ENCODE assay signal across 8 cellular contexts in genomic region chr1:27671964-27672749, GRCh38. TPM values are rescaled to one million over a fixed set of nuclear protein-coding genes. Genes with fewer than 3 reads are reported as not detected.
DNase-seq lines count a peak whose midpoint lies in the region; ATAC-seq and TF ChIP-seq lines count a peak whose summit lies in the region.

A gene with protein sequence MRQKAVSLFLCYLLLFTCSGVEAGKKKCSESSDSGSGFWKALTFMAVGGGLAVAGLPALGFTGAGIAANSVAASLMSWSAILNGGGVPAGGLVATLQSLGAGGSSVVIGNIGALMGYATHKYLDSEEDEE (minus strand): TSS chr1:27672192. CDS start chr1:27669314, 2,878 bp downstream.

- POLR2A ChIA-PET in PC-9 (lab: Charles Lee; ENCODE audit: unreplicated experiment) = interaction anchor here (0.7 to 1.1 kb wide), 3 partner anchors 53 to 1150 kb away, joined by 4 to 7 read pairs (median 7); no protein-coding TSS in a partner anchor

- CTCF ChIA-PET in PC-9 (lab: Charles Lee) = interaction anchor here (0.6 to 1.7 kb wide), 5 partner anchors 14 to 116 kb away, joined by 3 to 14 read pairs (median 9); partner anchors contain the start of genes FAM76A and STX12

- no peaks in the 10 kb centered on the region for H3K36me3 ChIP-seq in PC-9 (ENCODE audit: low read depth)

- H3K9me2 ChIP-seq in PC-9 (ENCODE audit: insufficient read depth) = no peaks in the 10 kb centered on the region

- no peaks in the 10 kb centered on the region for H4K20me1 ChIP-seq in PC-9 (ENCODE audit: insufficient read depth)

- ATAC-seq in GM21515 (IDR thresholded peaks at IDR 0.05; ENCODE audit: unreplicated experiment) (peak; percentile 85), esophagus mucosa (peak; percentile 88)
- ATAC-seq in activated T-cell treated with anti-CD3 and anti-CD28 coated beads, Interleukin-2, amount 50 U/mL, for 4 hours = peak; percentile 90 to 94
- peak; percentile 95 for ATAC-seq in stimulated activated memory B cell treated with anti-CD40 and anti-IgM and Interleukin-4, amounts not matched to agents 10 μg/mL and 1 μg/mL and 100 μg/mL, for 72 hours

- TF ChIP-seq CTCF in PC-9 (conservative IDR thresholded peaks at IDR 0.05) = no peak

- peak; percentile 94 for DNase-seq in DMS114 treated with DMSO at 0.1 percent for 48 hours (lab: John Stamatoyannopoulos, UW; ENCODE audit: unreplicated experiment)
- peak; percentile 96 for DNase-seq in KBM-7
- peak; percentile 77 to 85 for DNase-seq in PC-9
- peak; percentile 61 for DNase-seq in activated T-cell treated with anti-CD3 and anti-CD28 coated beads, Interleukin-2, amount 50 U/mL, for 4 hours
- peak; percentile 98 for DNase-seq in myocyte (ENCODE audit: low read depth)

- no peaks in the 10 kb centered on the region for H3K9me3 Mint-ChIP-seq in activated T-cell treated with anti-CD3 and anti-CD28 coated beads, Interleukin-2, amount 50 U/mL, for 4 hours
- no peaks in the 10 kb centered on the region for H3K9me3 Mint-ChIP-seq in stimulated activated memory B cell treated with anti-CD40 and anti-IgM and Interleukin-4, amounts not matched to agents 10 μg/mL and 1 μg/mL and 100 μg/mL, for 72 hours

- peak within 1 kb of the TSS; percentile 94 for H3K27ac Mint-ChIP-seq in stimulated activated memory B cell treated with anti-CD40 and anti-IgM and Interleukin-4, amounts not matched to agents 10 μg/mL and 1 μg/mL and 100 μg/mL, for 72 hours

- H3K27me3 Mint-ChIP-seq in activated T-cell treated with anti-CD3 and anti-CD28 coated beads, Interleukin-2, amount 50 U/mL, for 4 hours (ENCODE audit: low read depth) = no peaks in the 10 kb centered on the region
- no peaks in the 10 kb centered on the region for H3K27me3 Mint-ChIP-seq in stimulated activated memory B cell treated with anti-CD40 and anti-IgM and Interleukin-4, amounts not matched to agents 10 μg/mL and 1 μg/mL and 100 μg/mL, for 72 hours

- peak within 1 kb of the TSS; percentile 87 for H3K4me3 Mint-ChIP-seq in activated T-cell treated with anti-CD3 and anti-CD28 coated beads, Interleukin-2, amount 50 U/mL, for 4 hours
- peak within 1 kb of the TSS; percentile 98 for H3K4me3 Mint-ChIP-seq in stimulated activated memory B cell treated with anti-CD40 and anti-IgM and Interleukin-4, amounts not matched to agents 10 μg/mL and 1 μg/mL and 100 μg/mL, for 72 hours

- H3F3A ChIP-seq in PC-9 (ENCODE audit: insufficient read depth, low read depth) = peaks cover 5% of the 10 kb centered on the region; the same call in 1 of the 2 replicates

- peaks cover 1% of the 10 kb centered on the region for H3K36me3 Mint-ChIP-seq in activated T-cell treated with anti-CD3 and anti-CD28 coated beads, Interleukin-2, amount 50 U/mL, for 4 hours (ENCODE audit: insufficient read depth)
- H3K36me3 Mint-ChIP-seq in stimulated activated memory B cell treated with anti-CD40 and anti-IgM and Interleukin-4, amounts not matched to agents 10 μg/mL and 1 μg/mL and 100 μg/mL, for 72 hours = no peaks in the 10 kb centered on the region

- H3K4me2 ChIP-seq in PC-9 = peak within 1 kb of the TSS; percentile 76

- no peaks in the 10 kb centered on the region for H3K27me3 ChIP-seq in PC-9 (ENCODE audit: insufficient read depth, low read depth)

- H3K4me1 ChIP-seq in PC-9 (replicated peaks; ENCODE audit: insufficient read depth) = peaks cover 4% of the 10 kb centered on the region; the same call in 1 of the 2 replicates

- no peaks in the 10 kb centered on the region for H3K79me2 ChIP-seq in PC-9 (ENCODE audit: low read depth)

- intact Hi-C loops in PC-9 (cut with micrococcal nuclease; ENCODE audit: unreplicated experiment) = loop anchor here (1.0 to 5.0 kb wide), 3 partner anchors 14 to 160 kb away; partner anchors contain the start of genes PPP1R8 and STX12

- in situ Hi-C loops in KBM-7 (cut with MboI; ENCODE audit: low pct_unique_long_range_greater_than_20kb, low sequenced_read_pairs) = no loop called here

- H3K9me3 ChIP-seq in PC-9 (ENCODE audit: insufficient read depth, low read depth) = no peaks in the 10 kb centered on the region

- peak within 1 kb of the TSS; percentile 72 for H2AFZ ChIP-seq in PC-9

- BruUV-seq in PC-9 (replicated peaks; lab: Mats Ljungman, UMichigan) = no TSS peak

- H3K27ac ChIP-seq in PC-9 = peak within 1 kb of the TSS; percentile 30; the same call in 1 of the 2 replicates

- H3K4me1 Mint-ChIP-seq in activated T-cell treated with anti-CD3 and anti-CD28 coated beads, Interleukin-2, amount 50 U/mL, for 4 hours (ENCODE audit: low read depth) = peaks cover 37% of the 10 kb centered on the region
- peaks cover 17% of the 10 kb centered on the region for H3K4me1 Mint-ChIP-seq in stimulated activated memory B cell treated with anti-CD40 and anti-IgM and Interleukin-4, amounts not matched to agents 10 μg/mL and 1 μg/mL and 100 μg/mL, for 72 hours

- peak within 1 kb of the TSS; percentile 43; the same call in 1 of the 2 replicates for H3K4me3 ChIP-seq in PC-9

RNA-seq across cellular contexts. Expression of the gene that starts here (rescaled TPM):
- total RNA-seq in PC-9 (2021) (8.6 and 16.4 TPM in 2 replicates), esophagus mucosa (20.5 TPM), myocyte (509 and 774 TPM in 2 replicates)
- total RNA-seq in activated T-cell treated with anti-CD3 and anti-CD28 coated beads, Interleukin-2, amount 50 U/mL, for 4 hours = 10 to 100 TPM in 2 of 3 donors, 1 to 10 TPM in 1; 9.1 to 18.9 (median 15.4) TPM
- 257 TPM for polyA plus RNA-seq in myocyte (2012)

Comparison
In these comparisons a context has a peak if more than half of its experiments do, and no peak if none do; other contexts are left out.
1. Peak in every context shown above with its lines: DNase-seq, ATAC-seq, H3K4me3 ChIP-seq and H3K27ac ChIP-seq.
2. RNA of the gene that starts here (total RNA-seq): 509 to 774 TPM in myocyte; 20.5 TPM in esophagus mucosa (single experiment), 9.1 to 18.9 TPM in activated T-cell treated with anti-CD3 and anti-CD28 coated beads, Interleukin-2, amount 50 U/mL, for 4 hours and 8.6 to 16.4 TPM in PC-9; every median in the first group is over 10 times any median in the second.